Comparison of ENCODE assay signal across 8 cellular contexts in the genomic region with DNA sequence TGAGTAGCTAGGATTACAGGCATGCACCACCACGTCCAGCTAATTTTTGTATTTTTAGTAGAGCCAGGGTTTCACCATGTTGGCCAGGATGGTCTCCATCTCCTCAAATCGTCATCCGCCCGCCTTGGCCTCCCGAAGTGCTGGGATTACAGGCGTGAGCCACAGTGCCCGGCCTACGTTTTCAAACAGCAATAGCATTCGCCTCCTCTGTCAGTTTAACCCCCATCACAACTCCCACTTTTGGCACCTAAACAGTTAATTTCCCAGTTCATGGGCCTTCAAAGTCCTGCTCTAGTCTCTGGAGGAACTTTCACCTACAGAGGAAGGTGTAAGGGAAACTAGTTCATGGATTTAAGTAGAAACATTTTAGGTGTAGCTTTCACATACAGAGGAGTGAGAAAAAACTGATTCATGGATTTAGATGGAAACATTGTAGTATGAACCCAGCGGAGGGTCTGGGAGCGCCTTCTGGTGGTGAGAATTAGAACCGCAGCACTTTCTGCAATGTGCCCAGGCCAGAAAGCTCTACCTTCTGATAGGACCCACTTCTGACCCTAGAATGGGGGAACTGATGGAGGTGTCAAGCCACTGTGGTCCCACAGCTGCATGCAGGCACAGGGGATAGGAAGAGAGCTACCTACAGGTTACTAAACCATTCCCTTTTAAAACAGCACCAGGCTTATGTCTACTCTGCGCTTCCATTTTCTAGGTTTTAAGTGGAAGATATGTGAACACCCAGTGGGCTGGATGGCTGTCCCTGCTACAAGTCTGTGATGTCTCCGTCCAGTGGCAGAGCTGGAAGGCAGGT. TPM values are rescaled to one million over a fixed set of nuclear protein-coding genes. Genes with fewer than 3 reads are reported as not detected.
A peak's percentile ranks its signal among the peaks of the same experiment; 100 is the strongest.
DNase-seq lines count a peak whose midpoint lies in the region; ATAC-seq and TF ChIP-seq lines count a peak whose summit lies in the region.

No MANE protein-coding gene starts in this region.

- H3K27ac Mint-ChIP-seq in T-helper 2 cell treated with Interferon-gamma antibody and Interleukin-4, amounts not matched to agents 5 μg/mL and 100 μg/mL, for 36 hours: no peak overlapping the region

- in situ Hi-C loops in G401 (cut with HindIII; ENCODE audit: low sequenced_read_pairs) (no loop called here), gastrocnemius medialis (cut with MboI; ENCODE audit: low sequenced_read_pairs in 4 of 4) (loop anchor here (5.0 kb wide), 1 partner anchor 96 kb away; no protein-coding TSS in a partner anchor)

- H3K4me3 ChIP-seq in right atrium auricular region: no peak overlapping the region
- no peak overlapping the region for H3K4me3 ChIP-seq in gastrocnemius medialis

- no peaks in the 10 kb centered on the region for H3K27me3 ChIP-seq in right atrium auricular region
- H3K27me3 ChIP-seq in gastrocnemius medialis: no peaks in the 10 kb centered on the region

- intact Hi-C loops in gastrocnemius medialis (cut with DNase I; ENCODE audit: low total_unique reads): loop anchor here (1.0 kb wide), 1 partner anchor 97 kb away; no protein-coding TSS in a partner anchor

- no peak for TF ChIP-seq POLR2A in gastrocnemius medialis (IDR thresholded peaks at IDR 0.05)

- H3K4me1 ChIP-seq in right atrium auricular region: peaks cover 0 to 21% of the 10 kb centered on the region in 2 donors
- peaks cover 5 to 15% of the 10 kb centered on the region in 2 donors for H3K4me1 ChIP-seq in gastrocnemius medialis

- H3K9me3 ChIP-seq in right atrium auricular region: no peaks in the 10 kb centered on the region
- H3K9me3 ChIP-seq in gastrocnemius medialis: no peaks in the 10 kb centered on the region

- H3K4me1 Mint-ChIP-seq in T-helper 2 cell treated with Interferon-gamma antibody and Interleukin-4, amounts not matched to agents 5 μg/mL and 100 μg/mL, for 36 hours (ENCODE audit: low read depth): peaks cover 26% of the 10 kb centered on the region

- no peaks in the 10 kb centered on the region for H3K9me3 Mint-ChIP-seq in T-helper 2 cell treated with Interferon-gamma antibody and Interleukin-4, amounts not matched to agents 5 μg/mL and 100 μg/mL, for 36 hours

- H3K27ac ChIP-seq in right atrium auricular region (no peak overlapping the region), gastrocnemius medialis (no peak overlapping the region)

- H3K36me3 Mint-ChIP-seq in T-helper 2 cell treated with Interferon-gamma antibody and Interleukin-4, amounts not matched to agents 5 μg/mL and 100 μg/mL, for 36 hours (ENCODE audit: low read depth): no peaks in the 10 kb centered on the region

- no peak overlapping the region for H3K4me3 Mint-ChIP-seq in T-helper 2 cell treated with Interferon-gamma antibody and Interleukin-4, amounts not matched to agents 5 μg/mL and 100 μg/mL, for 36 hours

- H3K27me3 Mint-ChIP-seq in T-helper 2 cell treated with Interferon-gamma antibody and Interleukin-4, amounts not matched to agents 5 μg/mL and 100 μg/mL, for 36 hours (ENCODE audit: low read depth): peaks cover 3% of the 10 kb centered on the region

- peak; percentile 37 to 59 for ATAC-seq in gastrocnemius medialis
- no peak for ATAC-seq in GM21737 (IDR thresholded peaks at IDR 0.05; ENCODE audit: unreplicated experiment)
- no peak for ATAC-seq in HG02678 (IDR thresholded peaks at IDR 0.05; ENCODE audit: unreplicated experiment)

- peak; percentile 69 for DNase-seq in G401 (ENCODE audit: low spot score)
- DNase-seq in MV-4-11 (lab: John Stamatoyannopoulos, UW): peak; percentile 51
- DNase-seq in T-helper 2 cell treated with Interferon-gamma antibody and Interleukin-4, amounts not matched to agents 5 μg/mL and 100 μg/mL, for 36 hours (ENCODE audit: low spot score): peak; percentile 57
- peak in 39 of 56 donors; percentile 7 to 82 (median 31) for DNase-seq in amygdala (lab: John Stamatoyannopoulos, UW)
- DNase-seq in right atrium auricular region (ENCODE audit: low spot score): peak; percentile 83
- DNase-seq in gastrocnemius medialis: peak; percentile 19 to 51

- TF ChIP-seq CTCF in right atrium auricular region (IDR thresholded peaks at IDR 0.05) (peak; percentile 95 to 99), gastrocnemius medialis (IDR thresholded peaks at IDR 0.05 in 4 of 5, conservative IDR thresholded peaks at IDR 0.05 in 1 of 5) (peak; percentile 82 to 95 (median 88))

- no peaks in the 10 kb centered on the region for H3K36me3 ChIP-seq in right atrium auricular region
- H3K36me3 ChIP-seq in gastrocnemius medialis: no peaks in the 10 kb centered on the region

RNA-seq across cellular contexts. Expression of a gene that starts 12.0 kb away (rescaled TPM):
- 86.0 and 87.4 TPM in 2 replicates for total RNA-seq in G401 (2014; rRNA removed; shearing (Covaris generic))
- total RNA-seq in right atrium auricular region (10 to 100 TPM in 1 of 2 donors, 1 to 10 TPM in 1; 3.9 to 13.8 TPM), gastrocnemius medialis (10 to 100 TPM in 1 of 4 donors, 1 to 10 TPM in 3; 4.0 to 12.2 (median 8.8) TPM)

Comparison
In these comparisons a context has a peak if more than half of its experiments do, and no peak if none do; other contexts are left out.
1. DNase-seq: peak in every context shown above with its lines; median percentile 83 in right atrium auricular region; 69 in G401; 57 in T-helper 2 cell treated with Interferon-gamma antibody and Interleukin-4, amounts not matched to agents 5 μg/mL and 100 μg/mL, for 36 hours; 51 in MV-4-11; 35 in gastrocnemius medialis; 31 in amygdala.
2. ATAC-seq: peak in gastrocnemius medialis (2 of 2); none in GM21737 (single experiment) and HG02678 (single experiment).